In the genomic region with DNA sequence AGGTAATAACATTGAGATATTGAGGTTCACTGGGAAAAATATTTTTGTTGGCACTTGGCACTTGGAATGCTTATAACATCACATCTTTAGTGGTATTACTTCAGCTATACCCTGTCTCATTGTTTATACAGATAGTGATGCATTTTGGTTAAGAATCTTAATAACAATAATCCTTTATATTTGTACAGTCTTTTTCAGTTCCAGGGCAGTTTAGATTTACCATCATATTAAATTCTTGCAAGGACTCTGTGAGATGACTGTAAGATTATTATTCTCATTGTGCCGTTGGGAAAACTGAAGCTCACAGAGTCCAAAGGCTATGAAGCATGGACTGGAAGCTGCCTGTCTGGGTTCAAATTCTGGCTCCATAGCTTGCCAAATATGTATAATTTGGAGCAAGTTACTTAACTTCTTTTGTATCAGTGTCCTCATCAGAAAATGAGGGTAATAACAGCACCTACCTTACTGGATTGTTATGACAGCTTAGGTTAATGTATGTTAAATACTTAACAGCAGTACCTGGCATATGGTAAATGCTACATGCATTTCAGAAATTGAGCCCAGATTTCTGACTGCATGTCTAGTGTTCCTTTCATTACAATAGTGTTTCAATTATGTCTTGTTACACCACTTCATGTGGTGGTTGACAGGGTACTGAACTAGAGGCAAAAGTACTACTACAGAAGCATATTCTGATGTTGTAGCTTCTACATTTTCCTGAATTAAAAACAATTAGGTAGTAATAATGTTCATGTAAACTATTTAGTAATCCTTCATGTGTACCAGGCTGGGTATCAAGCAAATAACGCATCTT, we compare ENCODE assay signal across 1 cellular context.
TF ChIP-seq lines count a peak whose summit lies in the region.

No MANE protein-coding gene starts in this region.

TF ChIP-seq in endothelial cell of umbilical vein, 7 proteins besides CTCF, POLR2A, EP300 and RAD21:
- TF ChIP-seq GATA2 (IDR thresholded peaks at IDR 0.05; ENCODE audit: insufficient read depth, insufficient read length, low read depth, low read length) (no peak), MYC (IDR thresholded peaks at IDR 0.05; ENCODE audit: low read depth, low read length) (no peak), POLR2AphosphoS5 (IDR thresholded peaks at IDR 0.05; ENCODE audit: insufficient read depth, low read depth, low read length) (no peak), JUN (IDR thresholded peaks at IDR 0.05; ENCODE audit: borderline replicate concordance, insufficient read depth, insufficient read length, low read depth) (no peak), EZH2 (IDR thresholded peaks at IDR 0.05; ENCODE audit: borderline replicate concordance, low read depth, low read length, severe bottlenecking) (no peak), FOS (IDR thresholded peaks at IDR 0.05; ENCODE audit: borderline replicate concordance, insufficient read depth, low read length) (no peak)
- TF ChIP-seq, protein P1, sequence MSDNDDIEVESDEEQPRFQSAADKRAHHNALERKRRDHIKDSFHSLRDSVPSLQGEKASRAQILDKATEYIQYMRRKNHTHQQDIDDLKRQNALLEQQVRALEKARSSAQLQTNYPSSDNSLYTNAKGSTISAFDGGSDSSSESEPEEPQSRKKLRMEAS (IDR thresholded peaks at IDR 0.05; ENCODE audit: insufficient read depth, insufficient read length), result no peak
